Comparison of ENCODE assay signal across 35 cellular contexts in genomic region chr11:71414645-71415044, GRCh38.
"Had no signal": no experiment of that assay in that cellular context is flagged by ENCODE, and none has a peak within 500 bp of the region (broad histone marks: within the 10 kb centered on the region; RNA-seq: fewer than 3 reads in every experiment).

No MANE protein-coding gene starts in this region.

- H3K4me3 ChIP-seq: MG63 had no signal

- H3K27me3 ChIP-seq: MG63 had no signal

- DNase-seq: MG63, MM.1S, MV-4-11, NCI-H1048, NCI-H1092, NCI-H1092 treated with DMSO at 0.1 percent for 48 hours, NCI-H1105, NCI-H1105 treated with DMSO at 0.1 percent for 48 hours, NCI-H1417, NCI-H1417 treated with DMSO at 0.1 percent for 48 hours, NCI-H1436, NCI-H1436 treated with DMSO at 0.1 percent for 48 hours, NCI-H146, NCI-H1694, NCI-H1694 treated with DMSO at 0.1 percent for 48 hours, NCI-H187, NCI-H187 treated with DMSO at 0.1 percent for 48 hours, NCI-H1930, NCI-H2029, NCI-H2029 treated with DMSO at 0.1 percent for 48 hours, NCI-H2081, NCI-H2081 treated with DMSO at 0.1 percent for 48 hours, NCI-H2171, NCI-H2171 treated with DMSO at 0.1 percent for 48 hours, NCI-H2227 treated with DMSO at 0.1 percent for 48 hours, NCI-H226, NCI-H345, NCI-H446, NCI-H446 treated with DMSO at 0.1 percent for 48 hours, NCI-H510A, NCI-H510A treated with DMSO at 0.1 percent for 48 hours, NCI-H524, NCI-H524 treated with DMSO at 0.1 percent for 48 hours, NCI-H526, NCI-H526 treated with DMSO at 0.1 percent for 48 hours had no signal

- H3K36me3 ChIP-seq: MG63 had no signal

- H3K9me3 ChIP-seq: MG63 had no signal
